17 cellular contexts compared by ENCODE assay signal in the genomic region with DNA sequence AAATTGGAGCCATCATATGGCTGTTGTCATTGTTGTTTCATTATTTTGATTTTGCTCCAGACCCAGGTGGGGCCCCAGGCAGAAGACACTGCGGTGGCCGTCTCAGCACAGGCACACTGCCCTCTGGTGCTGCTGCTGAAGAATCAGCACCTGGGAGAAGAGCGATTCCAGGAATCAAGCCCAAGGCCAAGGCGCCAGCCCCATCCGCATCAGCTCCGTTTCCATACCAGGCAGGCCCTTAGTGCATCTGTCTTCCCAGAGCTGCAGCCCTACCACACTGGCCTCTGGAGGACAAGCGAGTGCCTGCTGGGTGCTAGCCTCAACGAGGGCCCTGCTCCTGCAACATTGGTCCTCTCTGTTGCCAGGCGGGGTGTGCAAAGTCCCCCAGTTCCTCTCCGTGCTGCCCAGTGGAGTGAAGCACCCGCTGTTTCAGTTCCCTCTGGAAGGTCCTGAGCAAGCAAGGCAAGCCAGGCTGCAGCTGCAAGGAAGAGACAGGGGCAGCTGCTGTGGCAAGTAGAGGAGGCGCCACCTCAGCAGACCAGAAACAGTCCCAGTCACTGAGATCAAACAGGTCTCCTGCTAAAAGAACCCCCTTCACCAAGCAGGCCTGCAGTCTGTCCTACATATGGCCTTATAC. TPM values are rescaled to one million over a fixed set of nuclear protein-coding genes. Genes with fewer than 3 reads are reported as not detected.
DNase-seq lines count a peak whose midpoint lies in the region; ATAC-seq and TF ChIP-seq lines count a peak whose summit lies in the region.
"Had no signal": no experiment of that assay in that cellular context is flagged by ENCODE, and none has a peak within 500 bp of the region (broad histone marks: within the 10 kb centered on the region; RNA-seq: fewer than 3 reads in every experiment).

No MANE protein-coding gene starts in this region.

- intact Hi-C loops in PC-3 (cut with micrococcal nuclease), result no loop called here
- intact Hi-C loops in CD4-positive, alpha-beta memory T cell (cut with micrococcal nuclease), result no loop called here
- intact Hi-C loops in activated T-helper 2 cell treated with anti-CD3 and anti-CD28 coated beads, Interferon-gamma antibody, Interleukin-2, Interleukin-4, amounts not matched to agents 10 μg/mL and 5 μg/mL and 100 μg/mL, durations not matched to agents 14 hours and 24 hours and 36 hours (cut with micrococcal nuclease), result no loop called here

- no peak overlapping the region for H2AFZ ChIP-seq in PC-3 (ENCODE audit: low read length)

- no peak overlapping the region for H3K9ac ChIP-seq in PC-3 (ENCODE audit: low read length)

- no peaks in the 10 kb centered on the region for H3K9me3 Mint-ChIP-seq in memory B cell
- H3K9me3 Mint-ChIP-seq in CD4-positive, alpha-beta memory T cell, result peaks cover 0 to 4% (median 0%) of the 10 kb centered on the region in 8 donors
- no peaks in the 10 kb centered on the region for H3K9me3 Mint-ChIP-seq in activated T-helper 2 cell treated with anti-CD3 and anti-CD28 coated beads, Interferon-gamma antibody, Interleukin-2, Interleukin-4, amounts not matched to agents 10 μg/mL and 5 μg/mL and 100 μg/mL, durations not matched to agents 14 hours and 24 hours and 36 hours

- no peaks in the 10 kb centered on the region for H3K36me3 ChIP-seq in PC-3 (ENCODE audit: low read depth, low read length)
- H3K36me3 ChIP-seq in CD4-positive, alpha-beta memory T cell (ENCODE audit: insufficient read depth, low read length), result no peaks in the 10 kb centered on the region
- H3K36me3 ChIP-seq: ovary, SJCRH30, spleen had no signal

- BruUV-seq in PC-3 (replicated peaks; lab: Mats Ljungman, UMichigan), result no TSS peak

- no peaks in the 10 kb centered on the region for H3F3A ChIP-seq in PC-3 (ENCODE audit: low read length, unreplicated experiment)

- CTCF ChIA-PET in PC-3 (lab: Charles Lee), result no interaction called here
- CTCF ChIA-PET in CD4-positive, alpha-beta memory T cell (lab: Charles Lee; ENCODE audit: partially characterized antibody), result no interaction called here

- no peak overlapping the region for H3K27ac Mint-ChIP-seq in memory B cell
- H3K27ac Mint-ChIP-seq in CD4-positive, alpha-beta memory T cell, result no peak overlapping the region
- H3K27ac Mint-ChIP-seq in activated T-helper 2 cell treated with anti-CD3 and anti-CD28 coated beads, Interferon-gamma antibody, Interleukin-2, Interleukin-4, amounts not matched to agents 10 μg/mL and 5 μg/mL and 100 μg/mL, durations not matched to agents 14 hours and 24 hours and 36 hours, result no peak overlapping the region

- H3K4me2 ChIP-seq in PC-3 (ENCODE audit: low read length), result no peak overlapping the region

- POLR2A ChIA-PET in PC-3 (lab: Charles Lee; ENCODE audit: unreplicated experiment), result no interaction called here
- POLR2A ChIA-PET in CD4-positive, alpha-beta memory T cell (lab: Charles Lee; ENCODE audit: partially characterized antibody), result no interaction called here

- H4K20me1 ChIP-seq in PC-3 (ENCODE audit: low read length), result no peaks in the 10 kb centered on the region

- no peak overlapping the region for H3K4me3 Mint-ChIP-seq in memory B cell
- H3K4me3 Mint-ChIP-seq in CD4-positive, alpha-beta memory T cell, result no peak overlapping the region
- H3K4me3 Mint-ChIP-seq in activated T-helper 2 cell treated with anti-CD3 and anti-CD28 coated beads, Interferon-gamma antibody, Interleukin-2, Interleukin-4, amounts not matched to agents 10 μg/mL and 5 μg/mL and 100 μg/mL, durations not matched to agents 14 hours and 24 hours and 36 hours (ENCODE audit: low read depth), result no peak overlapping the region

- peaks cover 44% of the 10 kb centered on the region for H3K27me3 ChIP-seq in PC-3 (ENCODE audit: low read length)
- no peaks in the 10 kb centered on the region for H3K27me3 ChIP-seq in CD4-positive, alpha-beta memory T cell (ENCODE audit: insufficient read depth, low read length)
- H3K27me3 ChIP-seq: ovary had no signal

- ATAC-seq in PC-3, result no peak
- ATAC-seq in memory B cell (ENCODE audit: low read depth), result peak; percentile 78

- TF ChIP-seq CTCF in GM12874 (IDR thresholded peaks at IDR 0.05; ENCODE audit: insufficient read depth, low read depth, low read length), result 0 out of 2 replicates have a peak, but pooled peaks have one; percentile 13
- TF ChIP-seq CTCF in PC-3 (conservative IDR thresholded peaks at IDR 0.05; ENCODE audit: low read depth, low read length), result 0 out of 2 replicates have a peak, but pooled peaks have one; percentile 20

- H3K36me3 Mint-ChIP-seq in memory B cell, result no peaks in the 10 kb centered on the region
- no peaks in the 10 kb centered on the region for H3K36me3 Mint-ChIP-seq in CD4-positive, alpha-beta memory T cell
- H3K36me3 Mint-ChIP-seq in activated T-helper 2 cell treated with anti-CD3 and anti-CD28 coated beads, Interferon-gamma antibody, Interleukin-2, Interleukin-4, amounts not matched to agents 10 μg/mL and 5 μg/mL and 100 μg/mL, durations not matched to agents 14 hours and 24 hours and 36 hours (ENCODE audit: low read depth), result no peaks in the 10 kb centered on the region

- no peaks in the 10 kb centered on the region for H3K9me3 ChIP-seq in PC-3 (ENCODE audit: low read length)
- no peaks in the 10 kb centered on the region for H3K9me3 ChIP-seq in CD4-positive, alpha-beta memory T cell (ENCODE audit: control insufficient read depth in 1 of 2, low read length in 2 of 2)
- H3K9me3 ChIP-seq: ovary, SJCRH30, spleen had no signal

- no peaks in the 10 kb centered on the region for H3K79me2 ChIP-seq in PC-3 (ENCODE audit: low read length)

- H3K27ac ChIP-seq in PC-3 (ENCODE audit: low read length) (no peak overlapping the region), caudate nucleus (ENCODE audit: low read depth, low read length) (no peak overlapping the region)
- no peak overlapping the region for H3K27ac ChIP-seq in CD4-positive, alpha-beta memory T cell (ENCODE audit: low read depth, low read length)
- H3K27ac ChIP-seq: ovary, SJCRH30, spleen had no signal

- no peaks in the 10 kb centered on the region for H3K9me2 ChIP-seq in PC-3 (replicated peaks; ENCODE audit: low read length)

- H3K4me1 ChIP-seq in PC-3 (ENCODE audit: insufficient read depth, low read length), result no peaks in the 10 kb centered on the region
- H3K4me1 ChIP-seq in CD4-positive, alpha-beta memory T cell (ENCODE audit: insufficient read depth, low read length), result no peaks in the 10 kb centered on the region
- H3K4me1 ChIP-seq: SJCRH30 had no signal

- peaks cover 9% of the 10 kb centered on the region for H3K27me3 Mint-ChIP-seq in memory B cell
- peaks cover 29 to 30% of the 10 kb centered on the region in 2 donors for H3K27me3 Mint-ChIP-seq in CD4-positive, alpha-beta memory T cell
- peaks cover 26% of the 10 kb centered on the region for H3K27me3 Mint-ChIP-seq in activated T-helper 2 cell treated with anti-CD3 and anti-CD28 coated beads, Interferon-gamma antibody, Interleukin-2, Interleukin-4, amounts not matched to agents 10 μg/mL and 5 μg/mL and 100 μg/mL, durations not matched to agents 14 hours and 24 hours and 36 hours (ENCODE audit: low read depth)

- DNase-seq in DMS79 (lab: John Stamatoyannopoulos, UW) (peak; percentile 49), DMS79 treated with DMSO at 0.1 percent for 48 hours (lab: John Stamatoyannopoulos, UW) (no peak), PC-3 (no peak), memory B cell (ENCODE audit: low spot score in 2 of 2) (no peak), caudate nucleus (lab: John Stamatoyannopoulos, UW) (no peak)
- DNase-seq in CD4-positive, alpha-beta memory T cell, result no peak
- DNase-seq in activated T-helper 2 cell treated with anti-CD3 and anti-CD28 coated beads, Interferon-gamma antibody, Interleukin-2, Interleukin-4, amounts not matched to agents 10 μg/mL and 5 μg/mL and 100 μg/mL, durations not matched to agents 14 hours and 24 hours and 36 hours (ENCODE audit: low spot score), result no peak
- DNase-seq: activated gamma-delta T cell treated with Interleukin-2 at 50 U/mL for 16 hours, COR-L47, midbrain, NCI-H1048, ovary, SJCRH30, spleen had no signal

- H3K4me3 ChIP-seq in PC-3 (ENCODE audit: low read length), result no peak overlapping the region
- H3K4me3 ChIP-seq in CD4-positive, alpha-beta memory T cell (ENCODE audit: low read length in 2 of 2), result no peak overlapping the region
- H3K4me3 ChIP-seq: ovary, SJCRH30, spleen had no signal

- peaks cover 18% of the 10 kb centered on the region for H3K4me1 Mint-ChIP-seq in memory B cell
- H3K4me1 Mint-ChIP-seq in CD4-positive, alpha-beta memory T cell, result no peaks in the 10 kb centered on the region
- H3K4me1 Mint-ChIP-seq in activated T-helper 2 cell treated with anti-CD3 and anti-CD28 coated beads, Interferon-gamma antibody, Interleukin-2, Interleukin-4, amounts not matched to agents 10 μg/mL and 5 μg/mL and 100 μg/mL, durations not matched to agents 14 hours and 24 hours and 36 hours (ENCODE audit: low read depth), result no peaks in the 10 kb centered on the region

RNA-seq across cellular contexts. Expression of gene GRIK3, which starts 5.2 kb away (rescaled TPM):
- not detected in 2 replicates for total RNA-seq in PC-3 (2014; rRNA removed)
- not detected for total RNA-seq in CD4-positive, alpha-beta memory T cell
- not detected for polyA plus RNA-seq in CD4-positive, alpha-beta memory T cell
- total RNA-seq in activated T-helper 2 cell treated with anti-CD3 and anti-CD28 coated beads, Interferon-gamma antibody, Interleukin-2, Interleukin-4, amounts not matched to agents 10 μg/mL and 5 μg/mL and 100 μg/mL, durations not matched to agents 14 hours and 24 hours and 36 hours, result not detected in 2 replicates
- total RNA-seq: A172, HT-29, SJCRH30 had no signal
